Comparison of ENCODE assay signal across 1 cellular context in genomic region chr22:46937185-46937584, GRCh38.
TF ChIP-seq lines count a peak whose summit lies in the region.

No MANE protein-coding gene starts in this region.

TF ChIP-seq in HepG2, 621 proteins besides CTCF, POLR2A, EP300 and RAD21 (continued from another document and continues in another):
- TF ChIP-seq ZNF275 (CRISPR knock-in tag; IDR thresholded peaks at IDR 0.05; ENCODE audit: borderline replicate concordance), result no peak
- no peak for TF ChIP-seq ZBTB42 (CRISPR knock-in tag; IDR thresholded peaks at IDR 0.05)
- TF ChIP-seq PAF1 (CRISPR knock-in tag; IDR thresholded peaks at IDR 0.05), result no peak
- peak; percentile 62 for TF ChIP-seq MNT (IDR thresholded peaks at IDR 0.05)
- no peak for TF ChIP-seq ETS1 (CRISPR knock-in tag; IDR thresholded peaks at IDR 0.05)
- TF ChIP-seq ZNF143 (CRISPR knock-in tag; IDR thresholded peaks at IDR 0.05), result no peak
- no peak for TF ChIP-seq PREB (CRISPR knock-in tag; IDR thresholded peaks at IDR 0.05)
- TF ChIP-seq ZBTB38 (CRISPR knock-in tag; IDR thresholded peaks at IDR 0.05), result 0 out of 2 replicates have a peak, but pooled peaks have one; percentile 24
- TF ChIP-seq ZNF318 (CRISPR knock-in tag; IDR thresholded peaks at IDR 0.05), result no peak
- TF ChIP-seq PRDM15 (CRISPR knock-in tag; IDR thresholded peaks at IDR 0.05), result no peak
- no peak for TF ChIP-seq ZNF644 (CRISPR knock-in tag; IDR thresholded peaks at IDR 0.05; ENCODE audit: low read depth)
- TF ChIP-seq RFXAP (CRISPR knock-in tag; IDR thresholded peaks at IDR 0.05; ENCODE audit: borderline replicate concordance), result no peak
- peak; percentile 84 for TF ChIP-seq ZBTB21 (CRISPR knock-in tag; IDR thresholded peaks at IDR 0.05)
- TF ChIP-seq EED (CRISPR knock-in tag; IDR thresholded peaks at IDR 0.05), result no peak
- 0 out of 2 replicates have a peak, but pooled peaks have one; percentile 18 for TF ChIP-seq ARID5B (CRISPR knock-in tag; IDR thresholded peaks at IDR 0.05)
- no peak for TF ChIP-seq ZBTB2 (CRISPR knock-in tag; IDR thresholded peaks at IDR 0.05; ENCODE audit: low read depth)
- TF ChIP-seq SMAD9 (CRISPR knock-in tag; IDR thresholded peaks at IDR 0.05), result no peak
- TF ChIP-seq TOE1 (CRISPR knock-in tag; IDR thresholded peaks at IDR 0.05), result no peak
- no peak for TF ChIP-seq YEATS2 (CRISPR knock-in tag; IDR thresholded peaks at IDR 0.05; ENCODE audit: borderline replicate concordance)
- TF ChIP-seq SOX6 (IDR thresholded peaks at IDR 0.05), result no peak
- TF ChIP-seq SOX6 (CRISPR knock-in tag; IDR thresholded peaks at IDR 0.05), result peak; percentile 54
- TF ChIP-seq ZNF24 (IDR thresholded peaks at IDR 0.05), result no peak
- TF ChIP-seq U2AF1 (optimal IDR thresholded peaks at IDR 0.05; ENCODE audit: low read depth, low read length), result no peak
- no peak for TF ChIP-seq SETDB1 (CRISPR knock-in tag; IDR thresholded peaks at IDR 0.05; ENCODE audit: borderline replicate concordance)
- no peak for TF ChIP-seq SAFB2 (CRISPR knock-in tag; IDR thresholded peaks at IDR 0.05; ENCODE audit: borderline replicate concordance, low read depth)
- TF ChIP-seq FOXA3 (CRISPR knock-in tag; IDR thresholded peaks at IDR 0.05), result peak; percentile 37; the same call in 1 of the 2 replicates
